1 cellular context compared by ENCODE assay signal in the genomic region with DNA sequence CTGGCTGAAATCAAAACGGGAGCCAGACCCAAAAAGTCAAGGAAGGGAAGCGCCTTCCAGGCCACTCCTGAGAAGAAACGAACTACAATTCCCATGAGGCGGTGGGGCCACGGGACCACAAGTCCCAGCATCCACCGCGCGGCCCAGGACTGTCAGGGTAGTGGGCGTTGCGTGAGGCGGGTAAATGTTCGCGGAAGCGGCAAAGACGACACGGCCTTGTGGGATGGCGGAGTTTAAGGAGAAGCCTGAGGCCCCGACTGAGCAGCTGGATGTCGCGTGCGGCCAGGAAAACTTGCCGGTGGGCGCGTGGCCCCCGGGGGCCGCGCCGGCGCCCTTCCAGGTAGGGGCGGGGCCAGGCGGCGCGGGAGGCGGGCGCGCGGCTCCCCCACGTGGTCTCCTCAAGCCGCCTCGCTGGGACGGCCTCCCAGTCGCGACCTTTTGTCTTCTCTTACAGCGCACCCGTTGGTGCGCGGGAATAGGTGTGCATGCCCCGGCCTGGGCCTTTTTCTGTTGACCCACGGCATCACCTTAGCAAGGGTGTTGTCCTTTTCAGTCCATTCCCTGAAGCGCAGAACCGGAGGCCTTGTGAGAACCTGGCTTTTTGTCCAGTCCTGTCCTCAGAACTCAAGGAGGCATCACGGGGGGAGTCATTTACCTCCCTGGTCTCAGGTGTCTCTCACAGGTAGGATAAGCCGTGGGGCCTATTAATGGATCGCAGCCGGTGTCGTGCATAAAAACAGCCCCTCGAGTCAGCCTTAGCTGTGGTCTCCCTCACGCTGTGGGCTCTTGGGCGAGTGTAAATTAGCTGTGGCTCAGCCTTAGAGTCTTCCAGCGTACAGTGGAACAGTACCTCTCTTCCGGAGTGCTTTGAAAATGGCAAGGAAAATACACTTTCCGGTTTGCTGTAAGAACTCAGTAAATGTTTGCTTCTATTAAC.
TF ChIP-seq lines count a peak whose summit lies in the region.

A gene (plus strand): TSS at position 183 of the 937 bp plus-strand sequence. CDS start 2 bp downstream, at position 185.

TF ChIP-seq in HepG2, 621 proteins besides CTCF, POLR2A, EP300 and RAD21 (continued from another document and continues in another):
- TF ChIP-seq, protein P1, sequence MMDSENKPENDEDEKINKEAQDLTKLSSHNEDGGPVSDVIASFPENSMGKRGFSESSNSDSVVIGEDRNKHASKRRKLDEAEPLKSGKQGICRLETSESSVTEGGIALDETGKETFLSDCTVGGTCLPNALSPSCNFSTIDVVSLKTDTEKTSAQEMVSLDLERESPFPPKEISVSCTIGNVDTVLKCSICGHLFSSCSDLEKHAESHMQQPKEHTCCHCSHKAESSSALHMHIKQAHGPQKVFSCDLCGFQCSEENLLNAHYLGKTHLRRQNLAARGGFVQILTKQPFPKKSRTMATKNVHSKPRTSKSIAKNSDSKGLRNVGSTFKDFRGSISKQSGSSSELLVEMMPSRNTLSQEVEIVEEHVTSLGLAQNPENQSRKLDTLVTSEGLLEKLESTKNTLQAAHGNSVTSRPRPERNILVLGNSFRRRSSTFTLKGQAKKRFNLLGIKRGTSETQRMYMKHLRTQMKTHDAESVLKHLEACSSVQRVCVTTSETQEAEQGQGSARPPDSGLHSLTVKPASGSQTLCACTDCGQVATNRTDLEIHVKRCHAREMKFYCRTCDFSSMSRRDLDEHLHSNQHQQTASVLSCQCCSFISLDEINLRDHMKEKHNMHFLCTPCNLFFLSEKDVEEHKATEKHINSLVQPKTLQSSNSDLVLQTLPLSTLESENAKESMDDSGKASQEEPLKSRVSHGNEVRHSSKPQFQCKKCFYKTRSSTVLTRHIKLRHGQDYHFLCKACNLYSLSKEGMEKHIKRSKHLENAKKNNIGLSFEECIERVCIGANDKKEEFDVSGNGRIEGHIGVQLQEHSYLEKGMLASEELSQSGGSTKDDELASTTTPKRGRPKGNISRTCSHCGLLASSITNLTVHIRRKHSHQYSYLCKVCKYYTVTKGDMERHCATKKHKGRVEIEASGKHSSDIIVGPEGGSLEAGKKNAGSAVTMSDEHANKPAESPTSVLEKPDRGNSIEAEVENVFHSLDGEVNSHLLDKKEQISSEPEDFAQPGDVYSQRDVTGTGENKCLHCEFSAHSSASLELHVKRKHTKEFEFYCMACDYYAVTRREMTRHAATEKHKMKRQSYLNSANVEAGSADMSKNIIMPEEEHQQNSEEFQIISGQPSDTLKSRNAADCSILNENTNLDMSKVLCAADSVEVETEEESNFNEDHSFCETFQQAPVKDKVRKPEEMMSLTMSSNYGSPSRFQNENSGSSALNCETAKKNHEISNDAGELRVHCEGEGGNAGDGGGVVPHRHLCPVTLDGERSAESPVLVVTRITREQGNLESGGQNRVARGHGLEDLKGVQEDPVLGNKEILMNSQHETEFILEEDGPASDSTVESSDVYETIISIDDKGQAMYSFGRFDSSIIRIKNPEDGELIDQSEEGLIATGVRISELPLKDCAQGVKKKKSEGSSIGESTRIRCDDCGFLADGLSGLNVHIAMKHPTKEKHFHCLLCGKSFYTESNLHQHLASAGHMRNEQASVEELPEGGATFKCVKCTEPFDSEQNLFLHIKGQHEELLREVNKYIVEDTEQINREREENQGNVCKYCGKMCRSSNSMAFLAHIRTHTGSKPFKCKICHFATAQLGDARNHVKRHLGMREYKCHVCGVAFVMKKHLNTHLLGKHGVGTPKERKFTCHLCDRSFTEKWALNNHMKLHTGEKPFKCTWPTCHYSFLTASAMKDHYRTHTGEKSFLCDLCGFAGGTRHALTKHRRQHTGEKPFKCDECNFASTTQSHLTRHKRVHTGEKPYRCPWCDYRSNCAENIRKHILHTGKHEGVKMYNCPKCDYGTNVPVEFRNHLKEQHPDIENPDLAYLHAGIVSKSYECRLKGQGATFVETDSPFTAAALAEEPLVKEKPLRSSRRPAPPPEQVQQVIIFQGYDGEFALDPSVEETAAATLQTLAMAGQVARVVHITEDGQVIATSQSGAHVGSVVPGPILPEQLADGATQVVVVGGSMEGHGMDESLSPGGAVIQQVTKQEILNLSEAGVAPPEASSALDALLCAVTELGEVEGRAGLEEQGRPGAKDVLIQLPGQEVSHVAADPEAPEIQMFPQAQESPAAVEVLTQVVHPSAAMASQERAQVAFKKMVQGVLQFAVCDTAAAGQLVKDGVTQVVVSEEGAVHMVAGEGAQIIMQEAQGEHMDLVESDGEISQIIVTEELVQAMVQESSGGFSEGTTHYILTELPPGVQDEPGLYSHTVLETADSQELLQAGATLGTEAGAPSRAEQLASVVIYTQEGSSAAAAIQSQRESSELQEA (CRISPR knock-in tag; IDR thresholded peaks at IDR 0.05; ENCODE audit: not compliant biosample characterization), result no peak
- TF ChIP-seq ATM (IDR thresholded peaks at IDR 0.05; ENCODE audit: borderline replicate concordance) (no peak), ZNF816 (CRISPR knock-in tag; IDR thresholded peaks at IDR 0.05; ENCODE audit: borderline replicate concordance) (no peak), ISL2 (CRISPR knock-in tag; IDR thresholded peaks at IDR 0.05) (no peak), RAD51 (IDR thresholded peaks at IDR 0.05; ENCODE audit: borderline replicate concordance) (no peak), ZNF460 (CRISPR knock-in tag; IDR thresholded peaks at IDR 0.05; ENCODE audit: borderline replicate concordance) (no peak), ATF7-NPFF (CRISPR knock-in tag; IDR thresholded peaks at IDR 0.05; ENCODE audit: low read depth) (peak; percentile 65; the same call in 1 of the 2 replicates), SMAD9 (CRISPR knock-in tag; IDR thresholded peaks at IDR 0.05) (no peak), ZNF567 (CRISPR knock-in tag; IDR thresholded peaks at IDR 0.05; ENCODE audit: borderline replicate concordance) (0 out of 2 replicates have a peak, but pooled peaks have one; percentile 68), TAF1 (CRISPR knock-in tag; IDR thresholded peaks at IDR 0.05) (0 out of 2 replicates have a peak, but pooled peaks have one; percentile 50), SATB2 (CRISPR knock-in tag; IDR thresholded peaks at IDR 0.05) (no peak), TBL1XR1 (IDR thresholded peaks at IDR 0.05; ENCODE audit: borderline replicate concordance, low read length, partially characterized antibody) (peak; percentile 45), CREM (IDR thresholded peaks at IDR 0.05) (peak; percentile 79), CREM (CRISPR knock-in tag; IDR thresholded peaks at IDR 0.05) (no peak), ZNF343 (CRISPR knock-in tag; IDR thresholded peaks at IDR 0.05) (no peak), SP140L (CRISPR knock-in tag; IDR thresholded peaks at IDR 0.05; ENCODE audit: borderline replicate concordance) (no peak), SP1 (IDR thresholded peaks at IDR 0.05) (no peak), SP1 (CRISPR knock-in tag; IDR thresholded peaks at IDR 0.05) (peak; percentile 70), KDM5B (CRISPR knock-in tag; IDR thresholded peaks at IDR 0.05; ENCODE audit: borderline replicate concordance) (no peak; the same call in 1 of the 2 replicates), MYNN (CRISPR knock-in tag; IDR thresholded peaks at IDR 0.05; ENCODE audit: low read depth) (no peak), ZNF629 (CRISPR knock-in tag; conservative IDR thresholded peaks at IDR 0.05) (no peak; the same call in 1 of the 2 replicates), MBNL3 (CRISPR knock-in tag; conservative IDR thresholded peaks at IDR 0.05) (no peak), ARNTL (CRISPR knock-in tag; IDR thresholded peaks at IDR 0.05) (no peak), STAG1 (CRISPR knock-in tag; IDR thresholded peaks at IDR 0.05) (no peak), POLR2AphosphoS5 (IDR thresholded peaks at IDR 0.05; ENCODE audit: low read depth, low read length) (peak; percentile 76), ZNF138 (CRISPR knock-in tag; IDR thresholded peaks at IDR 0.05; ENCODE audit: low read depth) (no peak), PRPF4 (IDR thresholded peaks at IDR 0.05; ENCODE audit: low read depth, low read length, poor library complexity, severe bottlenecking) (no peak), SNAI1 (CRISPR knock-in tag; IDR thresholded peaks at IDR 0.05; ENCODE audit: borderline replicate concordance) (no peak), NRL (CRISPR knock-in tag; IDR thresholded peaks at IDR 0.05; ENCODE audit: borderline replicate concordance) (peak; percentile 49; the same call in 1 of the 2 replicates), AHR (CRISPR knock-in tag; IDR thresholded peaks at IDR 0.05) (peak; percentile 64; the same call in 1 of the 2 replicates), YY1 (IDR thresholded peaks at IDR 0.05; ENCODE audit: insufficient read depth, insufficient replicate concordance, low read depth, low read length) (peak; percentile 41), CBFB (CRISPR knock-in tag; IDR thresholded peaks at IDR 0.05) (0 out of 2 replicates have a peak, but pooled peaks have one; percentile 63)
- TF ChIP-seq, protein P2, sequence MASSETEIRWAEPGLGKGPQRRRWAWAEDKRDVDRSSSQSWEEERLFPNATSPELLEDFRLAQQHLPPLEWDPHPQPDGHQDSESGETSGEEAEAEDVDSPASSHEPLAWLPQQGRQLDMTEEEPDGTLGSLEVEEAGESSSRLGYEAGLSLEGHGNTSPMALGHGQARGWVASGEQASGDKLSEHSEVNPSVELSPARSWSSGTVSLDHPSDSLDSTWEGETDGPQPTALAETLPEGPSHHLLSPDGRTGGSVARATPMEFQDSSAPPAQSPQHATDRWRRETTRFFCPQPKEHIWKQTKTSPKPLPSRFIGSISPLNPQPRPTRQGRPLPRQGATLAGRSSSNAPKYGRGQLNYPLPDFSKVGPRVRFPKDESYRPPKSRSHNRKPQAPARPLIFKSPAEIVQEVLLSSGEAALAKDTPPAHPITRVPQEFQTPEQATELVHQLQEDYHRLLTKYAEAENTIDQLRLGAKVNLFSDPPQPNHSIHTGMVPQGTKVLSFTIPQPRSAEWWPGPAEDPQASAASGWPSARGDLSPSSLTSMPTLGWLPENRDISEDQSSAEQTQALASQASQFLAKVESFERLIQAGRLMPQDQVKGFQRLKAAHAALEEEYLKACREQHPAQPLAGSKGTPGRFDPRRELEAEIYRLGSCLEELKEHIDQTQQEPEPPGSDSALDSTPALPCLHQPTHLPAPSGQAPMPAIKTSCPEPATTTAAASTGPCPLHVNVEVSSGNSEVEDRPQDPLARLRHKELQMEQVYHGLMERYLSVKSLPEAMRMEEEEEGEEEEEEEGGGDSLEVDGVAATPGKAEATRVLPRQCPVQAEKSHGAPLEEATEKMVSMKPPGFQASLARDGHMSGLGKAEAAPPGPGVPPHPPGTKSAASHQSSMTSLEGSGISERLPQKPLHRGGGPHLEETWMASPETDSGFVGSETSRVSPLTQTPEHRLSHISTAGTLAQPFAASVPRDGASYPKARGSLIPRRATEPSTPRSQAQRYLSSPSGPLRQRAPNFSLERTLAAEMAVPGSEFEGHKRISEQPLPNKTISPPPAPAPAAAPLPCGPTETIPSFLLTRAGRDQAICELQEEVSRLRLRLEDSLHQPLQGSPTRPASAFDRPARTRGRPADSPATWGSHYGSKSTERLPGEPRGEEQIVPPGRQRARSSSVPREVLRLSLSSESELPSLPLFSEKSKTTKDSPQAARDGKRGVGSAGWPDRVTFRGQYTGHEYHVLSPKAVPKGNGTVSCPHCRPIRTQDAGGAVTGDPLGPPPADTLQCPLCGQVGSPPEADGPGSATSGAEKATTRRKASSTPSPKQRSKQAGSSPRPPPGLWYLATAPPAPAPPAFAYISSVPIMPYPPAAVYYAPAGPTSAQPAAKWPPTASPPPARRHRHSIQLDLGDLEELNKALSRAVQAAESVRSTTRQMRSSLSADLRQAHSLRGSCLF (CRISPR knock-in tag; IDR thresholded peaks at IDR 0.05; ENCODE audit: borderline replicate concordance), result no peak
- TF ChIP-seq, protein P3, sequence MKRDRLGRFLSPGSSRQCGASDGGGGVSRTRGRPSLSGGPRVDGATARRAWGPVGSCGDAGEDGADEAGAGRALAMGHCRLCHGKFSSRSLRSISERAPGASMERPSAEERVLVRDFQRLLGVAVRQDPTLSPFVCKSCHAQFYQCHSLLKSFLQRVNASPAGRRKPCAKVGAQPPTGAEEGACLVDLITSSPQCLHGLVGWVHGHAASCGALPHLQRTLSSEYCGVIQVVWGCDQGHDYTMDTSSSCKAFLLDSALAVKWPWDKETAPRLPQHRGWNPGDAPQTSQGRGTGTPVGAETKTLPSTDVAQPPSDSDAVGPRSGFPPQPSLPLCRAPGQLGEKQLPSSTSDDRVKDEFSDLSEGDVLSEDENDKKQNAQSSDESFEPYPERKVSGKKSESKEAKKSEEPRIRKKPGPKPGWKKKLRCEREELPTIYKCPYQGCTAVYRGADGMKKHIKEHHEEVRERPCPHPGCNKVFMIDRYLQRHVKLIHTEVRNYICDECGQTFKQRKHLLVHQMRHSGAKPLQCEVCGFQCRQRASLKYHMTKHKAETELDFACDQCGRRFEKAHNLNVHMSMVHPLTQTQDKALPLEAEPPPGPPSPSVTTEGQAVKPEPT (CRISPR knock-in tag; IDR thresholded peaks at IDR 0.05; ENCODE audit: low read depth), result peak; percentile 29; the same call in 1 of the 2 replicates
- TF ChIP-seq, protein P4, sequence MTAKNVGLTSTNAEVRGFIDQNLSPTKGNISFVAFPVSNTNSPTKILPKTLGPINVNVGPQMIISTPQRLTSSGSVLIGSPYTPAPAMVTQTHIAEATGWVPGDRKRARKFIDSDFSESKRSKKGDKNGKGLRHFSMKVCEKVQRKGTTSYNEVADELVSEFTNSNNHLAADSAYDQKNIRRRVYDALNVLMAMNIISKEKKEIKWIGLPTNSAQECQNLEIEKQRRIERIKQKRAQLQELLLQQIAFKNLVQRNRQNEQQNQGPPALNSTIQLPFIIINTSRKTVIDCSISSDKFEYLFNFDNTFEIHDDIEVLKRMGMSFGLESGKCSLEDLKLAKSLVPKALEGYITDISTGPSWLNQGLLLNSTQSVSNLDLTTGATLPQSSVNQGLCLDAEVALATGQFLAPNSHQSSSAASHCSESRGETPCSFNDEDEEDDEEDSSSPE (CRISPR knock-in tag; IDR thresholded peaks at IDR 0.05), result peak; percentile 67; the same call in 1 of the 2 replicates
- TF ChIP-seq, protein P5, sequence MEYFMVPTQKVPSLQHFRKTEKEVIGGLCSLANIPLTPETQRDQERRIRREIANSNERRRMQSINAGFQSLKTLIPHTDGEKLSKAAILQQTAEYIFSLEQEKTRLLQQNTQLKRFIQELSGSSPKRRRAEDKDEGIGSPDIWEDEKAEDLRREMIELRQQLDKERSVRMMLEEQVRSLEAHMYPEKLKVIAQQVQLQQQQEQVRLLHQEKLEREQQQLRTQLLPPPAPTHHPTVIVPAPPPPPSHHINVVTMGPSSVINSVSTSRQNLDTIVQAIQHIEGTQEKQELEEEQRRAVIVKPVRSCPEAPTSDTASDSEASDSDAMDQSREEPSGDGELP (IDR thresholded peaks at IDR 0.05; ENCODE audit: borderline replicate concordance, low read depth), result no peak
- TF ChIP-seq, protein P6, sequence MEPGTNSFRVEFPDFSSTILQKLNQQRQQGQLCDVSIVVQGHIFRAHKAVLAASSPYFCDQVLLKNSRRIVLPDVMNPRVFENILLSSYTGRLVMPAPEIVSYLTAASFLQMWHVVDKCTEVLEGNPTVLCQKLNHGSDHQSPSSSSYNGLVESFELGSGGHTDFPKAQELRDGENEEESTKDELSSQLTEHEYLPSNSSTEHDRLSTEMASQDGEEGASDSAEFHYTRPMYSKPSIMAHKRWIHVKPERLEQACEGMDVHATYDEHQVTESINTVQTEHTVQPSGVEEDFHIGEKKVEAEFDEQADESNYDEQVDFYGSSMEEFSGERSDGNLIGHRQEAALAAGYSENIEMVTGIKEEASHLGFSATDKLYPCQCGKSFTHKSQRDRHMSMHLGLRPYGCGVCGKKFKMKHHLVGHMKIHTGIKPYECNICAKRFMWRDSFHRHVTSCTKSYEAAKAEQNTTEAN (CRISPR knock-in tag; conservative IDR thresholded peaks at IDR 0.05), result no peak; the same call in 1 of the 2 replicates
